Comparison of ENCODE assay signal across 1 cellular context in the genomic region with DNA sequence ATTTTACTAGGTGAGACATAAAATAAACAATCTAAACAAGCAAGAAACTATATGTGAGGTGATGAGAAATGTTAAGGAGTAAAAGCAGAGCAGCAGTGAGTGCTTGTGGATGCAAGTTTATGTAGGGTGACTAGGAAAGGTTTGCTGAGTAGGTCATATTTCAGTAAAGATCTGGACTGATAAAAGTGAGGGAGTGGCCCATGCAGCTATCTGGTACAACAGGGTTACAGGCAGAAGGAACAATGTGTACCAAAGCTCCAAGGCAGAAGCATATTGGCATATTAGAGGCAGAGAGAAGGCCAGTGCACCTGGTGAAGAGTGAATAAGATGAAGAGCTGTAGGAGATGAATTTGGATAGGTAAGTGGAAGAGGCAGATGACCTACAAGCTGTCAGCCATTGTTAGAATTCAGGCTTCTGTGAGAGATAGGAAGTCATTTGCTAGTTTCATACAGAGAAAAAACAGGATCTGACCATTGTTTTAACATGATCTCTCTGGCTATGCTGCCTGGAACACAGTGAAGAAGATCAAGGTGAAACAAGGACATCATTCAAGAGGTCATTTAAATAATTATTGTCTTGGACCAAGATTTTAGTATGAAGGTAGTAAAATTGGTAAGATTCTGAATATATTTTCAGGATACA.
TF ChIP-seq lines count a peak whose summit lies in the region.

No MANE protein-coding gene starts in this region.

TF ChIP-seq in endothelial cell of umbilical vein, 7 proteins besides CTCF, POLR2A, EP300 and RAD21:
- TF ChIP-seq FOS (IDR thresholded peaks at IDR 0.05; ENCODE audit: borderline replicate concordance, insufficient read depth, low read length) (no peak), POLR2AphosphoS5 (IDR thresholded peaks at IDR 0.05; ENCODE audit: insufficient read depth, low read depth, low read length) (no peak), EZH2 (IDR thresholded peaks at IDR 0.05; ENCODE audit: borderline replicate concordance, low read depth, low read length, severe bottlenecking) (no peak), GATA2 (IDR thresholded peaks at IDR 0.05; ENCODE audit: insufficient read depth, insufficient read length, low read depth, low read length) (peak; percentile 81), MYC (IDR thresholded peaks at IDR 0.05; ENCODE audit: low read depth, low read length) (no peak)
- TF ChIP-seq, protein P1, sequence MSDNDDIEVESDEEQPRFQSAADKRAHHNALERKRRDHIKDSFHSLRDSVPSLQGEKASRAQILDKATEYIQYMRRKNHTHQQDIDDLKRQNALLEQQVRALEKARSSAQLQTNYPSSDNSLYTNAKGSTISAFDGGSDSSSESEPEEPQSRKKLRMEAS (IDR thresholded peaks at IDR 0.05; ENCODE audit: insufficient read depth, insufficient read length): no peak
